ENCODE assay signal across 11 cellular contexts in genomic region chr9:97938081-97938644, GRCh38. TPM values are rescaled to one million over a fixed set of nuclear protein-coding genes. Genes with fewer than 3 reads are reported as not detected.
DNase-seq lines count a peak whose midpoint lies in the region; ATAC-seq and TF ChIP-seq lines count a peak whose summit lies in the region.
"Had no signal": no experiment of that assay in that cellular context is flagged by ENCODE, and none has a peak within 500 bp of the region (broad histone marks: within the 10 kb centered on the region; RNA-seq: fewer than 3 reads in every experiment).

Gene HEMGN, minus strand, starts transcription at chr9:97938172. Its CDS starts 36 bp downstream, at chr9:97938136.

- H3K56ac ChIP-seq in mesendoderm (ENCODE audit: low read length), result no peak within 1 kb of the TSS

- DNase-seq in GDM1 (lab: John Stamatoyannopoulos, UW) (peak; percentile 94), T-helper 2 cell (peak in 3 of 5 experiments; percentile 22 to 83 (median 70)), erythroblast (lab: John Stamatoyannopoulos, UW) (peak; percentile 94 to 99), HuH-7.5 (ENCODE audit: low spot score) (no peak), mesendoderm (no peak), dedifferentiated amniotic fluid mesenchymal stem cell (ENCODE audit: extremely low spot score) (no peak), neural progenitor cell (ENCODE audit: low spot score) (no peak)
- DNase-seq: NCI-H446 treated with DMSO at 0.1 percent for 48 hours had no signal

- H2AFZ ChIP-seq in neural progenitor cell (replicated peaks), result no peak within 1 kb of the TSS

- peaks cover 6% of the 10 kb centered on the region for H3K27me3 ChIP-seq in mesendoderm (ENCODE audit: insufficient read depth, low read length, poor library complexity)
- peaks cover 100% of the 10 kb centered on the region for H3K27me3 ChIP-seq in neural progenitor cell

- no peak within 1 kb of the TSS for H3K4ac ChIP-seq in mesendoderm (ENCODE audit: low read depth, low read length)

- H3K4me3 Mint-ChIP-seq in neural progenitor cell, result no peak within 1 kb of the TSS

- H2BK15ac ChIP-seq in mesendoderm (replicated peaks; ENCODE audit: low read depth), result no peak within 1 kb of the TSS

- WGBS in mesendoderm (ENCODE audit: extremely low coverage, insufficient coverage, low lambda C conversion rate), result no CpG with 5 or more reads among the region's 3 CpGs

- H3K4me1 ChIP-seq in mesendoderm (ENCODE audit: control insufficient read depth, low read depth, low read length), result no peaks in the 10 kb centered on the region
- H3K4me1 ChIP-seq in neural progenitor cell, result no peaks in the 10 kb centered on the region
- H3K4me1 ChIP-seq: suprapubic skin had no signal

- H3K27ac ChIP-seq in mesendoderm (ENCODE audit: low read depth, low read length), result no peak within 1 kb of the TSS
- H3K27ac ChIP-seq in neural progenitor cell, result no peak within 1 kb of the TSS
- H3K27ac ChIP-seq: suprapubic skin had no signal

- no peak within 1 kb of the TSS for H2AK5ac ChIP-seq in mesendoderm (ENCODE audit: low read length)

- H4K8ac ChIP-seq in mesendoderm (ENCODE audit: low read depth, low read length), result no peak within 1 kb of the TSS

- no peak within 1 kb of the TSS for H3K23ac ChIP-seq in mesendoderm (ENCODE audit: low read length)

- no peak within 1 kb of the TSS for H3K27ac Mint-ChIP-seq in neural progenitor cell

- peak; percentile 44 for ATAC-seq in HG02610 (IDR thresholded peaks at IDR 0.05; ENCODE audit: unreplicated experiment)

- H3K4me2 ChIP-seq in mesendoderm (ENCODE audit: low read length), result no peak within 1 kb of the TSS
- no peak within 1 kb of the TSS for H3K4me2 ChIP-seq in neural progenitor cell

- no peak within 1 kb of the TSS for H2BK120ac ChIP-seq in mesendoderm (ENCODE audit: low read depth, low read length)

- no peaks in the 10 kb centered on the region for H3F3A ChIP-seq in neural progenitor cell (ENCODE audit: low read depth)

- H3K9me3 ChIP-seq in neural progenitor cell (ENCODE audit: low read depth), result no peaks in the 10 kb centered on the region
- H3K9me3 ChIP-seq: suprapubic skin had no signal

- no peaks in the 10 kb centered on the region for H4K20me1 ChIP-seq in neural progenitor cell (ENCODE audit: low read depth)

- no peak for TF ChIP-seq CTCF in neural progenitor cell (IDR thresholded peaks at IDR 0.05)

- H3K4me1 Mint-ChIP-seq in neural progenitor cell, result no peaks in the 10 kb centered on the region

- peaks cover 34% of the 10 kb centered on the region for H3K27me3 Mint-ChIP-seq in neural progenitor cell (ENCODE audit: insufficient read depth, low read depth)

- H3K9ac ChIP-seq in mesendoderm (ENCODE audit: low read length) (no peak within 1 kb of the TSS), neural progenitor cell (no peak within 1 kb of the TSS)

- H4K5ac ChIP-seq in mesendoderm (ENCODE audit: low read length), result no peak within 1 kb of the TSS

- no peaks in the 10 kb centered on the region for H3K79me1 ChIP-seq in mesendoderm (ENCODE audit: low read length)

- H3K18ac ChIP-seq in mesendoderm (ENCODE audit: low read length), result no peak within 1 kb of the TSS

- H2BK5ac ChIP-seq in mesendoderm (ENCODE audit: low read length), result no peak within 1 kb of the TSS

- H3K36me3 Mint-ChIP-seq in neural progenitor cell, result no peaks in the 10 kb centered on the region

- no peaks in the 10 kb centered on the region for H3K9me3 Mint-ChIP-seq in neural progenitor cell

- H3K4me3 ChIP-seq in mesendoderm (ENCODE audit: low read length) (no peak within 1 kb of the TSS), neural progenitor cell (no peak within 1 kb of the TSS)
- H3K4me3 ChIP-seq: skin epidermis, suprapubic skin had no signal

- no peaks in the 10 kb centered on the region for H3K36me3 ChIP-seq in mesendoderm (ENCODE audit: control insufficient read depth, insufficient read depth, low read length)
- no peaks in the 10 kb centered on the region for H3K36me3 ChIP-seq in neural progenitor cell
- H3K36me3 ChIP-seq: suprapubic skin had no signal

- H3K79me2 ChIP-seq in mesendoderm (ENCODE audit: control insufficient read depth, insufficient read depth, low read length) (no peaks in the 10 kb centered on the region), neural progenitor cell (ENCODE audit: low read depth) (no peaks in the 10 kb centered on the region)

- peak; percentile 91 for TF ChIP-seq POLR2A in erythroblast (IDR thresholded peaks at IDR 0.05; ENCODE audit: low read length)

RNA-seq across cellular contexts. Expression of gene HEMGN, which starts in this region (rescaled TPM):
- not detected for polyA plus RNA-seq in mesendoderm (2013, experiment 1 of 2)
- polyA plus RNA-seq in mesendoderm (2013, experiment 2 of 2), result not detected
- not detected in 2 replicates for total RNA-seq in neural progenitor cell (ENCODE audit: low replicate concordance)
- total RNA-seq: suprapubic skin had no signal

Comparison
In these comparisons a context has a peak if more than half of its experiments do, and no peak if none do; other contexts are left out.
1. DNase-seq: peak in GDM1 (single experiment), T-helper 2 cell (3 of 5) and erythroblast (2 of 2); none in HuH-7.5 (single experiment), mesendoderm (single experiment), dedifferentiated amniotic fluid mesenchymal stem cell (single experiment) and neural progenitor cell (single experiment).